Comparison of ENCODE assay signal across 1 cellular context in genomic region chr15:75095594-75095993, GRCh38.
TF ChIP-seq lines count a peak whose summit lies in the region.

No MANE protein-coding gene starts in this region.

TF ChIP-seq in GM12878, 131 proteins besides CTCF, POLR2A, EP300 and RAD21 (continued from another document and continues in another):
- TF ChIP-seq, protein P1, sequence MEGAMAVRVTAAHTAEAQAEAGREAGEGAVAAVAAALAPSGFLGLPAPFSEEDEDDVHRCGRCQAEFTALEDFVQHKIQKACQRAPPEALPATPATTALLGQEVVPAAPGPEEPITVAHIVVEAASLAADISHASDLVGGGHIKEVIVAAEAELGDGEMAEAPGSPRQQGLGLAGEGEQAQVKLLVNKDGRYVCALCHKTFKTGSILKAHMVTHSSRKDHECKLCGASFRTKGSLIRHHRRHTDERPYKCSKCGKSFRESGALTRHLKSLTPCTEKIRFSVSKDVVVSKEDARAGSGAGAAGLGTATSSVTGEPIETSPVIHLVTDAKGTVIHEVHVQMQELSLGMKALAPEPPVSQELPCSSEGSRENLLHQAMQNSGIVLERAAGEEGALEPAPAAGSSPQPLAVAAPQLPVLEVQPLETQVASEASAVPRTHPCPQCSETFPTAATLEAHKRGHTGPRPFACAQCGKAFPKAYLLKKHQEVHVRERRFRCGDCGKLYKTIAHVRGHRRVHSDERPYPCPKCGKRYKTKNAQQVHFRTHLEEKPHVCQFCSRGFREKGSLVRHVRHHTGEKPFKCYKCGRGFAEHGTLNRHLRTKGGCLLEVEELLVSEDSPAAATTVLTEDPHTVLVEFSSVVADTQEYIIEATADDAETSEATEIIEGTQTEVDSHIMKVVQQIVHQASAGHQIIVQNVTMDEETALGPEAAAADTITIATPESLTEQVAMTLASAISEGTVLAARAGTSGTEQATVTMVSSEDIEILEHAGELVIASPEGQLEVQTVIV (IDR thresholded peaks at IDR 0.05; ENCODE audit: borderline replicate concordance, partially characterized antibody): no peak
- no peak for TF ChIP-seq ESRRA (IDR thresholded peaks at IDR 0.05; ENCODE audit: low read length)
- TF ChIP-seq RUNX3 (IDR thresholded peaks at IDR 0.05; ENCODE audit: low read length): peak; percentile 81
- TF ChIP-seq IKZF2 (IDR thresholded peaks at IDR 0.05): peak; percentile 65 to 84; a peak in 3 of 4 replicates
- peak; percentile 54; the same call in 1 of the 2 replicates for TF ChIP-seq RELB (IDR thresholded peaks at IDR 0.05; ENCODE audit: low read depth)
- TF ChIP-seq, protein P2, sequence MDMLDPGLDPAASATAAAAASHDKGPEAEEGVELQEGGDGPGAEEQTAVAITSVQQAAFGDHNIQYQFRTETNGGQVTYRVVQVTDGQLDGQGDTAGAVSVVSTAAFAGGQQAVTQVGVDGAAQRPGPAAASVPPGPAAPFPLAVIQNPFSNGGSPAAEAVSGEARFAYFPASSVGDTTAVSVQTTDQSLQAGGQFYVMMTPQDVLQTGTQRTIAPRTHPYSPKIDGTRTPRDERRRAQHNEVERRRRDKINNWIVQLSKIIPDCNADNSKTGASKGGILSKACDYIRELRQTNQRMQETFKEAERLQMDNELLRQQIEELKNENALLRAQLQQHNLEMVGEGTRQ (IDR thresholded peaks at IDR 0.05; ENCODE audit: borderline replicate concordance, low read depth, low read length): no peak
- peak; percentile 25; the same call in 1 of the 3 replicates for TF ChIP-seq POU2F2 (IDR thresholded peaks at IDR 0.05; ENCODE audit: borderline replicate concordance, low read depth, low read length)
- peak in 1 of 2 experiments; percentile 49; a peak in 1 of 4 replicates for TF ChIP-seq ETV6 (conservative IDR thresholded peaks at IDR 0.05 in 1 of 2, IDR thresholded peaks at IDR 0.05 in 1 of 2; ENCODE audit: borderline replicate concordance in 1 of 2, low read depth in 1 of 2)
- peak; percentile 46; the same call in 1 of the 2 replicates for TF ChIP-seq STAT3 (IDR thresholded peaks at IDR 0.05; ENCODE audit: low read depth, low read length)
- peak; percentile 83 for TF ChIP-seq MEF2A (IDR thresholded peaks at IDR 0.05; ENCODE audit: insufficient read depth, low read depth, low read length)
- no peak for TF ChIP-seq POLR2AphosphoS2 (IDR thresholded peaks at IDR 0.05; ENCODE audit: low read depth, low read length)
- peak; percentile 60 for TF ChIP-seq ATF2 (IDR thresholded peaks at IDR 0.05; ENCODE audit: low read length)
- TF ChIP-seq MTA3 (IDR thresholded peaks at IDR 0.05; ENCODE audit: borderline replicate concordance, low read length): peak; percentile 41; the same call in 1 of the 2 replicates
- peak; percentile 22; the same call in 1 of the 2 replicates for TF ChIP-seq FOXM1 (IDR thresholded peaks at IDR 0.05; ENCODE audit: low read depth, low read length)
- peak; percentile 2 for TF ChIP-seq SKIL (IDR thresholded peaks at IDR 0.05; ENCODE audit: low read depth, poor library complexity, severe bottlenecking)
- TF ChIP-seq ZZZ3 (IDR thresholded peaks at IDR 0.05; ENCODE audit: control insufficient read depth, insufficient read length, low read depth): no peak
- TF ChIP-seq MEF2B (IDR thresholded peaks at IDR 0.05; ENCODE audit: partially characterized antibody, poor library complexity, severe bottlenecking): peak; percentile 86
- TF ChIP-seq IKZF1 (conservative IDR thresholded peaks at IDR 0.05): peak; percentile 49; the same call in 1 of the 2 replicates
- TF ChIP-seq, protein P3, sequence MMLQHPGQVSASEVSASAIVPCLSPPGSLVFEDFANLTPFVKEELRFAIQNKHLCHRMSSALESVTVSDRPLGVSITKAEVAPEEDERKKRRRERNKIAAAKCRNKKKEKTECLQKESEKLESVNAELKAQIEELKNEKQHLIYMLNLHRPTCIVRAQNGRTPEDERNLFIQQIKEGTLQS (IDR thresholded peaks at IDR 0.05; ENCODE audit: borderline replicate concordance, extremely low read depth, low read depth, low read length): no peak
- TF ChIP-seq ASH2L (IDR thresholded peaks at IDR 0.05; ENCODE audit: borderline replicate concordance, low read depth): no peak
- TF ChIP-seq PKNOX1 (IDR thresholded peaks at IDR 0.05): peak; percentile 66
- 0 out of 2 replicates have a peak, but pooled peaks have one; percentile 32 for TF ChIP-seq PAX5 (IDR thresholded peaks at IDR 0.05; ENCODE audit: borderline replicate concordance, low read depth, low read length)
- TF ChIP-seq, protein P4, sequence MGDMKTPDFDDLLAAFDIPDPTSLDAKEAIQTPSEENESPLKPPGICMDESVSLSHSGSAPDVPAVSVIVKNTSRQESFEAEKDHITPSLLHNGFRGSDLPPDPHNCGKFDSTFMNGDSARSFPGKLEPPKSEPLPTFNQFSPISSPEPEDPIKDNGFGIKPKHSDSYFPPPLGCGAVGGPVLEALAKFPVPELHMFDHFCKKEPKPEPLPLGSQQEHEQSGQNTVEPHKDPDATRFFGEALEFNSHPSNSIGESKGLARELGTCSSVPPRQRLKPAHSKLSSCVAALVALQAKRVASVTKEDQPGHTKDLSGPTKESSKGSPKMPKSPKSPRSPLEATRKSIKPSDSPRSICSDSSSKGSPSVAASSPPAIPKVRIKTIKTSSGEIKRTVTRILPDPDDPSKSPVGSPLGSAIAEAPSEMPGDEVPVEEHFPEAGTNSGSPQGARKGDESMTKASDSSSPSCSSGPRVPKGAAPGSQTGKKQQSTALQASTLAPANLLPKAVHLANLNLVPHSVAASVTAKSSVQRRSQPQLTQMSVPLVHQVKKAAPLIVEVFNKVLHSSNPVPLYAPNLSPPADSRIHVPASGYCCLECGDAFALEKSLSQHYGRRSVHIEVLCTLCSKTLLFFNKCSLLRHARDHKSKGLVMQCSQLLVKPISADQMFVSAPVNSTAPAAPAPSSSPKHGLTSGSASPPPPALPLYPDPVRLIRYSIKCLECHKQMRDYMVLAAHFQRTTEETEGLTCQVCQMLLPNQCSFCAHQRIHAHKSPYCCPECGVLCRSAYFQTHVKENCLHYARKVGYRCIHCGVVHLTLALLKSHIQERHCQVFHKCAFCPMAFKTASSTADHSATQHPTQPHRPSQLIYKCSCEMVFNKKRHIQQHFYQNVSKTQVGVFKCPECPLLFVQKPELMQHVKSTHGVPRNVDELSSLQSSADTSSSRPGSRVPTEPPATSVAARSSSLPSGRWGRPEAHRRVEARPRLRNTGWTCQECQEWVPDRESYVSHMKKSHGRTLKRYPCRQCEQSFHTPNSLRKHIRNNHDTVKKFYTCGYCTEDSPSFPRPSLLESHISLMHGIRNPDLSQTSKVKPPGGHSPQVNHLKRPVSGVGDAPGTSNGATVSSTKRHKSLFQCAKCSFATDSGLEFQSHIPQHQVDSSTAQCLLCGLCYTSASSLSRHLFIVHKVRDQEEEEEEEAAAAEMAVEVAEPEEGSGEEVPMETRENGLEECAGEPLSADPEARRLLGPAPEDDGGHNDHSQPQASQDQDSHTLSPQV (IDR thresholded peaks at IDR 0.05): no peak
- TF ChIP-seq ZNF384 (IDR thresholded peaks at IDR 0.05; ENCODE audit: borderline replicate concordance, low read depth, low read length): 0 out of 2 replicates have a peak, but pooled peaks have one; percentile 60
- TF ChIP-seq EED (IDR thresholded peaks at IDR 0.05; ENCODE audit: low read depth): peak; percentile 75
- TF ChIP-seq TCF12 (IDR thresholded peaks at IDR 0.05; ENCODE audit: low read depth, low read length): peak; percentile 75
- TF ChIP-seq BCL3 (IDR thresholded peaks at IDR 0.05; ENCODE audit: borderline replicate concordance, insufficient read depth, low read depth, low read length, poor library complexity, severe bottlenecking): peak; percentile 95
- TF ChIP-seq DPF2 (IDR thresholded peaks at IDR 0.05): no peak
- TF ChIP-seq NFIC (IDR thresholded peaks at IDR 0.05; ENCODE audit: low read depth, low read length): peak; percentile 44; the same call in 1 of the 2 replicates
- TF ChIP-seq YBX1 (IDR thresholded peaks at IDR 0.05): no peak
- TF ChIP-seq SPI1 (IDR thresholded peaks at IDR 0.05; ENCODE audit: borderline replicate concordance, insufficient read depth, low read depth, low read length): no peak
- TF ChIP-seq NBN (IDR thresholded peaks at IDR 0.05): peak; percentile 19; the same call in 1 of the 2 replicates
- TF ChIP-seq IRF4 (IDR thresholded peaks at IDR 0.05; ENCODE audit: low read depth, low read length): peak; percentile 58; the same call in 1 of the 2 replicates
- TF ChIP-seq, protein P5, sequence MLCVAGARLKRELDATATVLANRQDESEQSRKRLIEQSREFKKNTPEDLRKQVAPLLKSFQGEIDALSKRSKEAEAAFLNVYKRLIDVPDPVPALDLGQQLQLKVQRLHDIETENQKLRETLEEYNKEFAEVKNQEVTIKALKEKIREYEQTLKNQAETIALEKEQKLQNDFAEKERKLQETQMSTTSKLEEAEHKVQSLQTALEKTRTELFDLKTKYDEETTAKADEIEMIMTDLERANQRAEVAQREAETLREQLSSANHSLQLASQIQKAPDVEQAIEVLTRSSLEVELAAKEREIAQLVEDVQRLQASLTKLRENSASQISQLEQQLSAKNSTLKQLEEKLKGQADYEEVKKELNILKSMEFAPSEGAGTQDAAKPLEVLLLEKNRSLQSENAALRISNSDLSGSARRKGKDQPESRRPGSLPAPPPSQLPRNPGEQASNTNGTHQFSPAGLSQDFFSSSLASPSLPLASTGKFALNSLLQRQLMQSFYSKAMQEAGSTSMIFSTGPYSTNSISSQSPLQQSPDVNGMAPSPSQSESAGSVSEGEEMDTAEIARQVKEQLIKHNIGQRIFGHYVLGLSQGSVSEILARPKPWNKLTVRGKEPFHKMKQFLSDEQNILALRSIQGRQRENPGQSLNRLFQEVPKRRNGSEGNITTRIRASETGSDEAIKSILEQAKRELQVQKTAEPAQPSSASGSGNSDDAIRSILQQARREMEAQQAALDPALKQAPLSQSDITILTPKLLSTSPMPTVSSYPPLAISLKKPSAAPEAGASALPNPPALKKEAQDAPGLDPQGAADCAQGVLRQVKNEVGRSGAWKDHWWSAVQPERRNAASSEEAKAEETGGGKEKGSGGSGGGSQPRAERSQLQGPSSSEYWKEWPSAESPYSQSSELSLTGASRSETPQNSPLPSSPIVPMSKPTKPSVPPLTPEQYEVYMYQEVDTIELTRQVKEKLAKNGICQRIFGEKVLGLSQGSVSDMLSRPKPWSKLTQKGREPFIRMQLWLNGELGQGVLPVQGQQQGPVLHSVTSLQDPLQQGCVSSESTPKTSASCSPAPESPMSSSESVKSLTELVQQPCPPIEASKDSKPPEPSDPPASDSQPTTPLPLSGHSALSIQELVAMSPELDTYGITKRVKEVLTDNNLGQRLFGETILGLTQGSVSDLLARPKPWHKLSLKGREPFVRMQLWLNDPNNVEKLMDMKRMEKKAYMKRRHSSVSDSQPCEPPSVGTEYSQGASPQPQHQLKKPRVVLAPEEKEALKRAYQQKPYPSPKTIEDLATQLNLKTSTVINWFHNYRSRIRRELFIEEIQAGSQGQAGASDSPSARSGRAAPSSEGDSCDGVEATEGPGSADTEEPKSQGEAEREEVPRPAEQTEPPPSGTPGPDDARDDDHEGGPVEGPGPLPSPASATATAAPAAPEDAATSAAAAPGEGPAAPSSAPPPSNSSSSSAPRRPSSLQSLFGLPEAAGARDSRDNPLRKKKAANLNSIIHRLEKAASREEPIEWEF (IDR thresholded peaks at IDR 0.05; ENCODE audit: insufficient replicate concordance, low read depth, low read length): peak; percentile 69
- peak; percentile 39; the same call in 1 of the 2 replicates for TF ChIP-seq SMC3 (IDR thresholded peaks at IDR 0.05; ENCODE audit: borderline replicate concordance, low read length)
